In genomic region chr4:107989537-107990386, GRCh38 we compare ENCODE assay signal across 1 cellular context.
TF ChIP-seq lines count a peak whose summit lies in the region.

HADH (plus strand) TSS chr4:107989889; CDS start chr4:107989933, 44 bp downstream.

TF ChIP-seq in GM12878, 131 proteins besides CTCF, POLR2A, EP300 and RAD21 (continued from another document and continues in another):
- TF ChIP-seq, protein P1, sequence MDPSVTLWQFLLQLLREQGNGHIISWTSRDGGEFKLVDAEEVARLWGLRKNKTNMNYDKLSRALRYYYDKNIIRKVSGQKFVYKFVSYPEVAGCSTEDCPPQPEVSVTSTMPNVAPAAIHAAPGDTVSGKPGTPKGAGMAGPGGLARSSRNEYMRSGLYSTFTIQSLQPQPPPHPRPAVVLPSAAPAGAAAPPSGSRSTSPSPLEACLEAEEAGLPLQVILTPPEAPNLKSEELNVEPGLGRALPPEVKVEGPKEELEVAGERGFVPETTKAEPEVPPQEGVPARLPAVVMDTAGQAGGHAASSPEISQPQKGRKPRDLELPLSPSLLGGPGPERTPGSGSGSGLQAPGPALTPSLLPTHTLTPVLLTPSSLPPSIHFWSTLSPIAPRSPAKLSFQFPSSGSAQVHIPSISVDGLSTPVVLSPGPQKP (IDR thresholded peaks at IDR 0.05; ENCODE audit: low read depth, low read length), result no peak; the same call in none of the 2 replicates
- TF ChIP-seq ETV6 (conservative IDR thresholded peaks at IDR 0.05 in 1 of 2, IDR thresholded peaks at IDR 0.05 in 1 of 2; ENCODE audit: borderline replicate concordance in 1 of 2, low read depth in 1 of 2), result no peak
- TF ChIP-seq ZBTB40 (IDR thresholded peaks at IDR 0.05; ENCODE audit: borderline replicate concordance), result no peak
- TF ChIP-seq NKRF (conservative IDR thresholded peaks at IDR 0.05), result peak; percentile 52
- peak; percentile 71 for TF ChIP-seq SP1 (IDR thresholded peaks at IDR 0.05; ENCODE audit: low read depth, low read length)
- TF ChIP-seq STAT1 (conservative IDR thresholded peaks at IDR 0.05), result no peak
- no peak for TF ChIP-seq YBX1 (IDR thresholded peaks at IDR 0.05)
- no peak for TF ChIP-seq IRF4 (IDR thresholded peaks at IDR 0.05; ENCODE audit: low read depth, low read length)
- TF ChIP-seq POLR2AphosphoS2 (IDR thresholded peaks at IDR 0.05; ENCODE audit: low read depth, low read length), result no peak
- TF ChIP-seq HCFC1 (IDR thresholded peaks at IDR 0.05; ENCODE audit: low read length), result no peak
- TF ChIP-seq CEBPZ (IDR thresholded peaks at IDR 0.05; ENCODE audit: low read depth, low read length), result no peak
- TF ChIP-seq NBN (IDR thresholded peaks at IDR 0.05), result no peak
- TF ChIP-seq RUNX3 (IDR thresholded peaks at IDR 0.05; ENCODE audit: low read length), result peak; percentile 9; the same call in 1 of the 2 replicates
- no peak for TF ChIP-seq KAT2A (conservative IDR thresholded peaks at IDR 0.05; ENCODE audit: control insufficient read depth, low read depth, low read length)
- peak; percentile 44; the same call in 1 of the 2 replicates for TF ChIP-seq CHD2 (IDR thresholded peaks at IDR 0.05; ENCODE audit: borderline replicate concordance, low read depth, low read length)
- no peak for TF ChIP-seq NR2C2 (IDR thresholded peaks at IDR 0.05; ENCODE audit: borderline replicate concordance, control insufficient read depth, insufficient read length, low read depth)
- no peak for TF ChIP-seq PRDM15 (CRISPR knock-in tag; IDR thresholded peaks at IDR 0.05)
- TF ChIP-seq NR2C1 (IDR thresholded peaks at IDR 0.05), result no peak
- TF ChIP-seq PBX3 (IDR thresholded peaks at IDR 0.05; ENCODE audit: insufficient replicate concordance, low read depth, low read length), result no peak
- TF ChIP-seq HDGF (IDR thresholded peaks at IDR 0.05), result no peak
- TF ChIP-seq KDM1A (IDR thresholded peaks at IDR 0.05; ENCODE audit: borderline replicate concordance), result no peak
- TF ChIP-seq IKZF2 (IDR thresholded peaks at IDR 0.05), result no peak
- TF ChIP-seq BRCA1 (IDR thresholded peaks at IDR 0.05; ENCODE audit: low read depth, low read length), result no peak
- no peak for TF ChIP-seq ZSCAN29 (IDR thresholded peaks at IDR 0.05)
- TF ChIP-seq E2F4 (IDR thresholded peaks at IDR 0.05; ENCODE audit: low read depth, low read length), result peak; percentile 56; the same call in 1 of the 2 replicates
- no peak for TF ChIP-seq CBFB (IDR thresholded peaks at IDR 0.05; ENCODE audit: low read depth)
- TF ChIP-seq, protein P2, sequence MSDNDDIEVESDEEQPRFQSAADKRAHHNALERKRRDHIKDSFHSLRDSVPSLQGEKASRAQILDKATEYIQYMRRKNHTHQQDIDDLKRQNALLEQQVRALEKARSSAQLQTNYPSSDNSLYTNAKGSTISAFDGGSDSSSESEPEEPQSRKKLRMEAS (IDR thresholded peaks at IDR 0.05; ENCODE audit: low read depth, low read length), result peak; percentile 85; the same call in 1 of the 2 replicates
- 0 out of 2 replicates have a peak, but pooled peaks have one; percentile 33 for TF ChIP-seq SMAD5 (IDR thresholded peaks at IDR 0.05; ENCODE audit: low read depth)
- no peak for TF ChIP-seq ATF7 (IDR thresholded peaks at IDR 0.05; ENCODE audit: low read depth)
- no peak for TF ChIP-seq ZNF217 (IDR thresholded peaks at IDR 0.05)
- no peak for TF ChIP-seq CBX3 (IDR thresholded peaks at IDR 0.05; ENCODE audit: borderline replicate concordance, low read depth)
- TF ChIP-seq JUND (IDR thresholded peaks at IDR 0.05; ENCODE audit: low read depth, low read length), result no peak
- no peak; the same call in 1 of the 2 replicates for TF ChIP-seq CBX5 (IDR thresholded peaks at IDR 0.05; ENCODE audit: low read depth)
- TF ChIP-seq ESRRA (IDR thresholded peaks at IDR 0.05; ENCODE audit: low read length), result no peak
- TF ChIP-seq MEF2B (IDR thresholded peaks at IDR 0.05; ENCODE audit: partially characterized antibody, poor library complexity, severe bottlenecking), result no peak
- no peak for TF ChIP-seq MYC (IDR thresholded peaks at IDR 0.05; ENCODE audit: insufficient read depth, insufficient read length, insufficient replicate concordance, low read length, severe bottlenecking)
- TF ChIP-seq SIX5 (IDR thresholded peaks at IDR 0.05; ENCODE audit: low read depth, low read length, severe bottlenecking), result peak; percentile 8
- TF ChIP-seq, protein P3, sequence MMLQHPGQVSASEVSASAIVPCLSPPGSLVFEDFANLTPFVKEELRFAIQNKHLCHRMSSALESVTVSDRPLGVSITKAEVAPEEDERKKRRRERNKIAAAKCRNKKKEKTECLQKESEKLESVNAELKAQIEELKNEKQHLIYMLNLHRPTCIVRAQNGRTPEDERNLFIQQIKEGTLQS (IDR thresholded peaks at IDR 0.05; ENCODE audit: borderline replicate concordance, extremely low read depth, low read depth, low read length), result no peak
- TF ChIP-seq MYB (IDR thresholded peaks at IDR 0.05; ENCODE audit: borderline replicate concordance, low read depth, low read length), result no peak
- TF ChIP-seq, protein P4, sequence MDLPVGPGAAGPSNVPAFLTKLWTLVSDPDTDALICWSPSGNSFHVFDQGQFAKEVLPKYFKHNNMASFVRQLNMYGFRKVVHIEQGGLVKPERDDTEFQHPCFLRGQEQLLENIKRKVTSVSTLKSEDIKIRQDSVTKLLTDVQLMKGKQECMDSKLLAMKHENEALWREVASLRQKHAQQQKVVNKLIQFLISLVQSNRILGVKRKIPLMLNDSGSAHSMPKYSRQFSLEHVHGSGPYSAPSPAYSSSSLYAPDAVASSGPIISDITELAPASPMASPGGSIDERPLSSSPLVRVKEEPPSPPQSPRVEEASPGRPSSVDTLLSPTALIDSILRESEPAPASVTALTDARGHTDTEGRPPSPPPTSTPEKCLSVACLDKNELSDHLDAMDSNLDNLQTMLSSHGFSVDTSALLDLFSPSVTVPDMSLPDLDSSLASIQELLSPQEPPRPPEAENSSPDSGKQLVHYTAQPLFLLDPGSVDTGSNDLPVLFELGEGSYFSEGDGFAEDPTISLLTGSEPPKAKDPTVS (IDR thresholded peaks at IDR 0.05; ENCODE audit: low read depth, low read length), result no peak
- no peak for TF ChIP-seq RAD51 (IDR thresholded peaks at IDR 0.05)
- peak; percentile 91; the same call in 1 of the 2 replicates for TF ChIP-seq RB1 (IDR thresholded peaks at IDR 0.05; ENCODE audit: borderline replicate concordance)
- no peak for TF ChIP-seq ZNF622 (IDR thresholded peaks at IDR 0.05)
